ENCODE assay signal across 29 cellular contexts in genomic region chr2:10308866-10309265, GRCh38.
"Had no signal": no experiment of that assay in that cellular context is flagged by ENCODE, and none has a peak within 500 bp of the region (broad histone marks: within the 10 kb centered on the region; RNA-seq: fewer than 3 reads in every experiment).

No MANE protein-coding gene starts in this region.

- H3K27ac ChIP-seq: colonic mucosa, epithelial cell of prostate, gastroesophageal sphincter, heart left ventricle, hepatocyte, neutrophil, pancreas, suprapubic skin, transverse colon, upper lobe of right lung had no signal

- H3K9me3 ChIP-seq: colonic mucosa, gastroesophageal sphincter, heart left ventricle, mucosa of descending colon, neutrophil, pancreas, suprapubic skin, transverse colon, upper lobe of right lung, uterus had no signal

- ATAC-seq: esophagus mucosa; gastroesophageal sphincter; heart left ventricle; left lobe of liver; mucosa of descending colon; pancreas; sciatic nerve; stimulated activated naive CD8-positive, alpha-beta T cell treated with anti-CD3 and anti-CD28 coated beads, Interleukin-15, amount 100 ng/mL, for 72 hours; upper lobe of right lung had no signal

- H3K4me3 ChIP-seq: colonic mucosa, gastroesophageal sphincter, heart left ventricle, hepatocyte, lung, mucosa of descending colon, pancreas, smooth muscle cell, suprapubic skin, transverse colon, upper lobe of right lung, uterus had no signal

- H3K4me2 ChIP-seq: hepatocyte, smooth muscle cell had no signal

- H3K27me3 ChIP-seq: colonic mucosa, gastroesophageal sphincter, heart left ventricle, pancreas, suprapubic skin, transverse colon, upper lobe of right lung, uterus had no signal

- H2AFZ ChIP-seq: hepatocyte had no signal

- H3K36me3 ChIP-seq: colonic mucosa, gastroesophageal sphincter, heart left ventricle, pancreas, suprapubic skin, transverse colon, upper lobe of right lung, uterus had no signal

- DNase-seq: colonic mucosa; effector CD8-positive, alpha-beta T cell; endodermal cell; foreskin fibroblast; heart left ventricle; kidney; mucosa of descending colon; naive B cell; pancreas; retina; stimulated activated CD4-positive, alpha-beta T cell treated with anti-CD3 and anti-CD28 coated beads, Interleukin-12 subunit alpha, Interleukin-12 subunit beta, amount 100 ng/mL, for 4 hours; stimulated activated CD4-positive, alpha-beta T cell treated with anti-CD3 and anti-CD28 coated beads, Interleukin-1b, Interleukin-23, amount 100 ng/mL, for 48 hours; stimulated activated CD4-positive, alpha-beta T cell treated with anti-CD3 and anti-CD28 coated beads, Interleukin-4, amount 100 ng/mL, for 1 hour; stimulated activated CD8-positive, alpha-beta memory T cell treated with anti-CD3 and anti-CD28 coated beads, Interleukin-4, amount 100 ng/mL, for 48 hours; stimulated activated naive CD4-positive, alpha-beta T cell; stimulated activated naive CD8-positive, alpha-beta T cell treated with anti-CD3 and anti-CD28 coated beads, Interleukin-15, amount 100 ng/mL, for 72 hours; transverse colon; upper lobe of right lung; uterus had no signal

- FAIRE-seq: kidney, pancreas had no signal
